Comparison of ENCODE assay signal across 1 cellular context in the genomic region with DNA sequence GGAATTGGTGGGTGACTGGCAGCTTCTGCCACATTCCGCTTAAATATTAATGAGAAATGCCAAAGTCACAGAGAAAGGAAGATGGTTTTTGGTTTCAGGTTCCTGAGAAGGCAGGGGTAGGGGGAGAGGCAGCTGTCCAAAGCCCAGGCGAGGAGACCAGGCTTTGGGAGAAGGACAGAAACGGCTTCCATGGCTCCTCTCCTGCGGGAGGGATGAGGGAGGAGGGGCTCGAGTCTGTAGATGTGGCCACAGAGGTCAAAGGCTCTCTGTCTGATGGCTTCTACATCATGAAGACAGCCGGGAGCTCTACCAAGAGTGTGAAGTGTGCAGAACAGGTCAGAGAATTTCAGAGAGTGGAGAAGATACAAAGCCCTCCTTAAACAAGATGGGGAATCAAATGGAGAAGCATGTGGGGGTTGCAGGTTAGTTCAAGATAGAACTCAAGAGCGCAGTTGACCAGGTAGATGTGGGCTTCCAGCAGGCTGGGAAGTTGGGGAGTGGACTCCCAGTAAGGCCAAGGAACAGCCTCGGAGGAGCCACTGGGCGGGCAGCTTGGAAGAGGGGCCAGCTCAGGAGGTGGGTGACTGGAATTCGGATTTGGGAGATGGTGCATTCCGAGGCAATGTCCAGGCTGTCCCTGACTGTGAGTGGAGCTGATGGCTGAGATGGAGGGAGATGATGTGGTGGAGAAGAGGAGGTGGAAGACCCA.
A peak's percentile ranks its signal among the peaks of the same experiment; 100 is the strongest.
TF ChIP-seq lines count a peak whose summit lies in the region.

No MANE protein-coding gene starts in this region.

TF ChIP-seq in K562, 482 proteins besides CTCF, POLR2A, EP300 and RAD21 (continues in another document):
- TF ChIP-seq CHD2 (IDR thresholded peaks at IDR 0.05; ENCODE audit: low read depth, low read length) (no peak), ZNF561 (CRISPR knock-in tag; conservative IDR thresholded peaks at IDR 0.05) (no peak), NFIX (CRISPR knock-in tag; IDR thresholded peaks at IDR 0.05; ENCODE audit: low read depth) (no peak), ZNF133 (CRISPR knock-in tag; IDR thresholded peaks at IDR 0.05) (no peak), LARP7 (IDR thresholded peaks at IDR 0.05) (no peak), LEF1 (IDR thresholded peaks at IDR 0.05) (peak; percentile 4; the same call in 1 of the 2 replicates), CCNT2 (IDR thresholded peaks at IDR 0.05; ENCODE audit: borderline replicate concordance, extremely low read depth, insufficient read length, low read depth, low read length) (no peak), PTBP1 (IDR thresholded peaks at IDR 0.05; ENCODE audit: low read depth, low read length) (no peak), ZNF668 (CRISPR knock-in tag; IDR thresholded peaks at IDR 0.05) (no peak), ZNF76 (CRISPR knock-in tag; IDR thresholded peaks at IDR 0.05; ENCODE audit: borderline replicate concordance) (no peak), MAFK (IDR thresholded peaks at IDR 0.05; ENCODE audit: low read length) (no peak), NR2C1 (IDR thresholded peaks at IDR 0.05) (peak; percentile 87), NR2C1 (tag; IDR thresholded peaks at IDR 0.05) (peak; percentile 86), NFE2L1 (tag; IDR thresholded peaks at IDR 0.05; ENCODE audit: borderline replicate concordance, low read depth) (no peak), ZNF217 (CRISPR knock-in tag; IDR thresholded peaks at IDR 0.05) (no peak), ASH1L (IDR thresholded peaks at IDR 0.05; ENCODE audit: borderline replicate concordance, low read depth, partially characterized antibody) (no peak), ZNF354B (CRISPR knock-in tag; IDR thresholded peaks at IDR 0.05) (no peak), PHTF2 (CRISPR knock-in tag; IDR thresholded peaks at IDR 0.05) (no peak), SMARCA5 (IDR thresholded peaks at IDR 0.05) (no peak), MECOM (CRISPR knock-in tag; IDR thresholded peaks at IDR 0.05) (no peak), TAF7 (tag; IDR thresholded peaks at IDR 0.05) (0 out of 2 replicates have a peak, but pooled peaks have one; percentile 45), ZNF146 (CRISPR knock-in tag; IDR thresholded peaks at IDR 0.05; ENCODE audit: unreplicated experiment) (no peak), ELF2 (CRISPR knock-in tag; IDR thresholded peaks at IDR 0.05) (no peak), BRD9 (IDR thresholded peaks at IDR 0.05; ENCODE audit: low read depth, partially characterized antibody) (peak; percentile 60), IFI16 (CRISPR knock-in tag; IDR thresholded peaks at IDR 0.05) (no peak), HDAC3 (IDR thresholded peaks at IDR 0.05; ENCODE audit: borderline replicate concordance, partially characterized antibody) (no peak), CHD1 (IDR thresholded peaks at IDR 0.05; ENCODE audit: low read length) (no peak), MTA2 (IDR thresholded peaks at IDR 0.05; ENCODE audit: low read depth) (no peak), ZNF274 (IDR thresholded peaks at IDR 0.05; ENCODE audit: borderline replicate concordance, low read depth, low read length) (no peak), EWSR1 (IDR thresholded peaks at IDR 0.05; ENCODE audit: borderline replicate concordance, low read depth, partially characterized antibody) (no peak), HIVEP1 (CRISPR knock-in tag; IDR thresholded peaks at IDR 0.05) (no peak), ZBTB17 (CRISPR knock-in tag; IDR thresholded peaks at IDR 0.05) (no peak), POLR2H (tag; IDR thresholded peaks at IDR 0.05; ENCODE audit: low read depth) (peak; percentile 47; the same call in 1 of the 2 replicates), RBM25 (IDR thresholded peaks at IDR 0.05; ENCODE audit: low read depth, low read length, severe bottlenecking) (no peak), ETV6 (IDR thresholded peaks at IDR 0.05; ENCODE audit: borderline replicate concordance in 1 of 2, low read depth in 2 of 2, low read length in 1 of 2) (no peak), ETV6 (CRISPR knock-in tag; IDR thresholded peaks at IDR 0.05; ENCODE audit: borderline replicate concordance) (no peak), KDM5B (IDR thresholded peaks at IDR 0.05; ENCODE audit: insufficient replicate concordance, low read depth, low read length) (peak; percentile 15), GTF2A2 (tag; IDR thresholded peaks at IDR 0.05) (no peak), DPF2 (IDR thresholded peaks at IDR 0.05) (peak; percentile 56; the same call in 1 of the 2 replicates), KLF10 (CRISPR knock-in tag; IDR thresholded peaks at IDR 0.05) (no peak), CBX1 (IDR thresholded peaks at IDR 0.05; ENCODE audit: low read depth) (peak; percentile 16; the same call in 1 of the 2 replicates), NUFIP1 (IDR thresholded peaks at IDR 0.05; ENCODE audit: partially characterized antibody) (no peak), PCBP2 (IDR thresholded peaks at IDR 0.05; ENCODE audit: low read depth, low read length, poor library complexity, severe bottlenecking) (no peak)
- TF ChIP-seq, protein P1, sequence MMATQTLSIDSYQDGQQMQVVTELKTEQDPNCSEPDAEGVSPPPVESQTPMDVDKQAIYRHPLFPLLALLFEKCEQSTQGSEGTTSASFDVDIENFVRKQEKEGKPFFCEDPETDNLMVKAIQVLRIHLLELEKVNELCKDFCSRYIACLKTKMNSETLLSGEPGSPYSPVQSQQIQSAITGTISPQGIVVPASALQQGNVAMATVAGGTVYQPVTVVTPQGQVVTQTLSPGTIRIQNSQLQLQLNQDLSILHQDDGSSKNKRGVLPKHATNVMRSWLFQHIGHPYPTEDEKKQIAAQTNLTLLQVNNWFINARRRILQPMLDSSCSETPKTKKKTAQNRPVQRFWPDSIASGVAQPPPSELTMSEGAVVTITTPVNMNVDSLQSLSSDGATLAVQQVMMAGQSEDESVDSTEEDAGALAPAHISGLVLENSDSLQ (IDR thresholded peaks at IDR 0.05): peak; percentile 75
- TF ChIP-seq, protein P2, sequence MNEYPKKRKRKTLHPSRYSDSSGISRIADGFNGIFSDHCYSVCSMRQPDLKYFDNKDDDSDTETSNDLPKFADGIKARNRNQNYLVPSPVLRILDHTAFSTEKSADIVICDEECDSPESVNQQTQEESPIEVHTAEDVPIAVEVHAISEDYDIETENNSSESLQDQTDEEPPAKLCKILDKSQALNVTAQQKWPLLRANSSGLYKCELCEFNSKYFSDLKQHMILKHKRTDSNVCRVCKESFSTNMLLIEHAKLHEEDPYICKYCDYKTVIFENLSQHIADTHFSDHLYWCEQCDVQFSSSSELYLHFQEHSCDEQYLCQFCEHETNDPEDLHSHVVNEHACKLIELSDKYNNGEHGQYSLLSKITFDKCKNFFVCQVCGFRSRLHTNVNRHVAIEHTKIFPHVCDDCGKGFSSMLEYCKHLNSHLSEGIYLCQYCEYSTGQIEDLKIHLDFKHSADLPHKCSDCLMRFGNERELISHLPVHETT (CRISPR knock-in tag; conservative IDR thresholded peaks at IDR 0.05 in 1 of 2, IDR thresholded peaks at IDR 0.05 in 1 of 2): peak in 1 of 2 experiments; percentile 76; a peak in 2 of 4 replicates
- TF ChIP-seq, protein P3, sequence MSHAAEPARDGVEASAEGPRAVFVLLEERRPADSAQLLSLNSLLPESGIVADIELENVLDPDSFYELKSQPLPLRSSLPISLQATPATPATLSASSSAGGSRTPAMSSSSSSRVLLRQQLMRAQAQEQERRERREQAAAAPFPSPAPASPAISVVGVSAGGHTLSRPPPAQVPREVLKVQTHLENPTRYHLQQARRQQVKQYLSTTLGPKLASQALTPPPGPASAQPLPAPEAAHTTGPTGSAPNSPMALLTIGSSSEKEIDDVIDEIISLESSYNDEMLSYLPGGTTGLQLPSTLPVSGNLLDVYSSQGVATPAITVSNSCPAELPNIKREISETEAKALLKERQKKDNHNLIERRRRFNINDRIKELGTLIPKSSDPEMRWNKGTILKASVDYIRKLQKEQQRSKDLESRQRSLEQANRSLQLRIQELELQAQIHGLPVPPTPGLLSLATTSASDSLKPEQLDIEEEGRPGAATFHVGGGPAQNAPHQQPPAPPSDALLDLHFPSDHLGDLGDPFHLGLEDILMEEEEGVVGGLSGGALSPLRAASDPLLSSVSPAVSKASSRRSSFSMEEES (CRISPR knock-in tag; IDR thresholded peaks at IDR 0.05): no peak
- TF ChIP-seq, protein P4, sequence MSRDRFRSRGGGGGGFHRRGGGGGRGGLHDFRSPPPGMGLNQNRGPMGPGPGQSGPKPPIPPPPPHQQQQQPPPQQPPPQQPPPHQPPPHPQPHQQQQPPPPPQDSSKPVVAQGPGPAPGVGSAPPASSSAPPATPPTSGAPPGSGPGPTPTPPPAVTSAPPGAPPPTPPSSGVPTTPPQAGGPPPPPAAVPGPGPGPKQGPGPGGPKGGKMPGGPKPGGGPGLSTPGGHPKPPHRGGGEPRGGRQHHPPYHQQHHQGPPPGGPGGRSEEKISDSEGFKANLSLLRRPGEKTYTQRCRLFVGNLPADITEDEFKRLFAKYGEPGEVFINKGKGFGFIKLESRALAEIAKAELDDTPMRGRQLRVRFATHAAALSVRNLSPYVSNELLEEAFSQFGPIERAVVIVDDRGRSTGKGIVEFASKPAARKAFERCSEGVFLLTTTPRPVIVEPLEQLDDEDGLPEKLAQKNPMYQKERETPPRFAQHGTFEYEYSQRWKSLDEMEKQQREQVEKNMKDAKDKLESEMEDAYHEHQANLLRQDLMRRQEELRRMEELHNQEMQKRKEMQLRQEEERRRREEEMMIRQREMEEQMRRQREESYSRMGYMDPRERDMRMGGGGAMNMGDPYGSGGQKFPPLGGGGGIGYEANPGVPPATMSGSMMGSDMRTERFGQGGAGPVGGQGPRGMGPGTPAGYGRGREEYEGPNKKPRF (IDR thresholded peaks at IDR 0.05; ENCODE audit: low read depth, low read length): no peak
- TF ChIP-seq, protein P5, sequence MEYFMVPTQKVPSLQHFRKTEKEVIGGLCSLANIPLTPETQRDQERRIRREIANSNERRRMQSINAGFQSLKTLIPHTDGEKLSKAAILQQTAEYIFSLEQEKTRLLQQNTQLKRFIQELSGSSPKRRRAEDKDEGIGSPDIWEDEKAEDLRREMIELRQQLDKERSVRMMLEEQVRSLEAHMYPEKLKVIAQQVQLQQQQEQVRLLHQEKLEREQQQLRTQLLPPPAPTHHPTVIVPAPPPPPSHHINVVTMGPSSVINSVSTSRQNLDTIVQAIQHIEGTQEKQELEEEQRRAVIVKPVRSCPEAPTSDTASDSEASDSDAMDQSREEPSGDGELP (CRISPR knock-in tag; IDR thresholded peaks at IDR 0.05; ENCODE audit: borderline replicate concordance): no peak
- TF ChIP-seq, protein P6, sequence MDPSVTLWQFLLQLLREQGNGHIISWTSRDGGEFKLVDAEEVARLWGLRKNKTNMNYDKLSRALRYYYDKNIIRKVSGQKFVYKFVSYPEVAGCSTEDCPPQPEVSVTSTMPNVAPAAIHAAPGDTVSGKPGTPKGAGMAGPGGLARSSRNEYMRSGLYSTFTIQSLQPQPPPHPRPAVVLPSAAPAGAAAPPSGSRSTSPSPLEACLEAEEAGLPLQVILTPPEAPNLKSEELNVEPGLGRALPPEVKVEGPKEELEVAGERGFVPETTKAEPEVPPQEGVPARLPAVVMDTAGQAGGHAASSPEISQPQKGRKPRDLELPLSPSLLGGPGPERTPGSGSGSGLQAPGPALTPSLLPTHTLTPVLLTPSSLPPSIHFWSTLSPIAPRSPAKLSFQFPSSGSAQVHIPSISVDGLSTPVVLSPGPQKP (CRISPR knock-in tag; IDR thresholded peaks at IDR 0.05): no peak
- TF ChIP-seq, protein P7, sequence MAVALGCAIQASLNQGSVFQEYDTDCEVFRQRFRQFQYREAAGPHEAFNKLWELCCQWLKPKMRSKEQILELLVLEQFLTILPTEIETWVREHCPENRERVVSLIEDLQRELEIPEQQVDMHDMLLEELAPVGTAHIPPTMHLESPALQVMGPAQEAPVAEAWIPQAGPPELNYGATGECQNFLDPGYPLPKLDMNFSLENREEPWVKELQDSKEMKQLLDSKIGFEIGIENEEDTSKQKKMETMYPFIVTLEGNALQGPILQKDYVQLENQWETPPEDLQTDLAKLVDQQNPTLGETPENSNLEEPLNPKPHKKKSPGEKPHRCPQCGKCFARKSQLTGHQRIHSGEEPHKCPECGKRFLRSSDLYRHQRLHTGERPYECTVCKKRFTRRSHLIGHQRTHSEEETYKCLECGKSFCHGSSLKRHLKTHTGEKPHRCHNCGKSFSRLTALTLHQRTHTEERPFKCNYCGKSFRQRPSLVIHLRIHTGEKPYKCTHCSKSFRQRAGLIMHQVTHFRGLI (CRISPR knock-in tag; IDR thresholded peaks at IDR 0.05): no peak
- TF ChIP-seq, protein P8, sequence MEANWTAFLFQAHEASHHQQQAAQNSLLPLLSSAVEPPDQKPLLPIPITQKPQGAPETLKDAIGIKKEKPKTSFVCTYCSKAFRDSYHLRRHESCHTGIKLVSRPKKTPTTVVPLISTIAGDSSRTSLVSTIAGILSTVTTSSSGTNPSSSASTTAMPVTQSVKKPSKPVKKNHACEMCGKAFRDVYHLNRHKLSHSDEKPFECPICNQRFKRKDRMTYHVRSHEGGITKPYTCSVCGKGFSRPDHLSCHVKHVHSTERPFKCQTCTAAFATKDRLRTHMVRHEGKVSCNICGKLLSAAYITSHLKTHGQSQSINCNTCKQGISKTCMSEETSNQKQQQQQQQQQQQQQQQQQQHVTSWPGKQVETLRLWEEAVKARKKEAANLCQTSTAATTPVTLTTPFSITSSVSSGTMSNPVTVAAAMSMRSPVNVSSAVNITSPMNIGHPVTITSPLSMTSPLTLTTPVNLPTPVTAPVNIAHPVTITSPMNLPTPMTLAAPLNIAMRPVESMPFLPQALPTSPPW (CRISPR knock-in tag; IDR thresholded peaks at IDR 0.05): peak; percentile 41
- TF ChIP-seq, protein P9, sequence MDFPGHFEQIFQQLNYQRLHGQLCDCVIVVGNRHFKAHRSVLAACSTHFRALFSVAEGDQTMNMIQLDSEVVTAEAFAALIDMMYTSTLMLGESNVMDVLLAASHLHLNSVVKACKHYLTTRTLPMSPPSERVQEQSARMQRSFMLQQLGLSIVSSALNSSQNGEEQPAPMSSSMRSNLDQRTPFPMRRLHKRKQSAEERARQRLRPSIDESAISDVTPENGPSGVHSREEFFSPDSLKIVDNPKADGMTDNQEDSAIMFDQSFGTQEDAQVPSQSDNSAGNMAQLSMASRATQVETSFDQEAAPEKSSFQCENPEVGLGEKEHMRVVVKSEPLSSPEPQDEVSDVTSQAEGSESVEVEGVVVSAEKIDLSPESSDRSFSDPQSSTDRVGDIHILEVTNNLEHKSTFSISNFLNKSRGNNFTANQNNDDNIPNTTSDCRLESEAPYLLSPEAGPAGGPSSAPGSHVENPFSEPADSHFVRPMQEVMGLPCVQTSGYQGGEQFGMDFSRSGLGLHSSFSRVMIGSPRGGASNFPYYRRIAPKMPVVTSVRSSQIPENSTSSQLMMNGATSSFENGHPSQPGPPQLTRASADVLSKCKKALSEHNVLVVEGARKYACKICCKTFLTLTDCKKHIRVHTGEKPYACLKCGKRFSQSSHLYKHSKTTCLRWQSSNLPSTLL (IDR thresholded peaks at IDR 0.05): no peak
